In the genomic region with DNA sequence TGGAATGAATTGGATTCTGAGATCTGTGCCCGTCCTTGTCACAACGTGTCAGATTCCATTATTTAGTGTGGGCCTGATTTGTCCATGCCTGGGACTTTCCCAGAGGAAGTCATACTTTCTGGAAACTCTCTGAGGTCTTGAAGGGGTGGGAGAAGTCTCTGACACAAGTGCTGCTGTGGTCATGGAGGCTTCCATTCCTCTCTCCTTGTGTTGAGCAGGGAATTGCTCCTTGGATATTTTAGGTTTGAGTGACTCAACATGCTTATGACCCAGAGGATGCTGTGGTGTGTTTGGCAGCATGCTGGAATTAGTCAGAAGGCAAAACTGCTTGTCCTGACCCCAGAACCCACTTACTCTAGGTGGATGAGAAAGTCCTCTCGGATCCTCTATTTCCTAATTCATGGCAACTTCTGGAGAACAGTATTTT, we compare ENCODE assay signal across 9 cellular contexts.
DNase-seq lines count a peak whose midpoint lies in the region; ATAC-seq, FAIRE-seq and TF ChIP-seq lines count a peak whose summit lies in the region.
"Had no signal": no experiment of that assay in that cellular context is flagged by ENCODE, and none has a peak within 500 bp of the region (broad histone marks: within the 10 kb centered on the region; RNA-seq: fewer than 3 reads in every experiment).

No MANE protein-coding gene starts in this region.

- ATAC-seq in GM18870 (IDR thresholded peaks at IDR 0.05; ENCODE audit: unreplicated experiment) (no peak), GM19324 (IDR thresholded peaks at IDR 0.05; ENCODE audit: low FRiP score, unreplicated experiment) (no peak)
- ATAC-seq: activated CD8-positive, alpha-beta memory T cell treated with anti-CD3 and anti-CD28 coated beads, Interleukin-2, amount 10 ng/mL, durations not matched to agents 7 days and 5 days had no signal

- H3K4me3 ChIP-seq in endothelial cell of umbilical vein (replicated peaks in 1 of 3; ENCODE audit: insufficient read depth in 1 of 3, low read depth in 1 of 3, low read length in 3 of 3), result no peak overlapping the region

- H3K79me2 ChIP-seq in endothelial cell of umbilical vein (ENCODE audit: control insufficient read depth, insufficient read depth, low read length), result peaks cover 5% of the 10 kb centered on the region

- peak overlapping the region; percentile 13 for H3K9ac ChIP-seq in endothelial cell of umbilical vein (replicated peaks; ENCODE audit: extremely low read depth, insufficient read depth, low read length)

- peak; percentile 96 for DNase-seq in AG08395 (ENCODE audit: low spot score)
- DNase-seq in NCI-H226, result peak; percentile 94
- peak; percentile 78 for DNase-seq in endothelial cell of umbilical vein (ENCODE audit: low read depth, low spot score)
- DNase-seq in nephron progenitor cell, result no peak
- DNase-seq in NCI-H446 (lab: John Stamatoyannopoulos, UW), result no peak
- no peak for DNase-seq in superior temporal gyrus (ENCODE audit: extremely low spot score)
- DNase-seq: activated CD8-positive, alpha-beta memory T cell treated with anti-CD3 and anti-CD28 coated beads, Interleukin-2, amount 10 ng/mL, durations not matched to agents 7 days and 5 days had no signal

- H3K36me3 Mint-ChIP-seq in nephron progenitor cell (ENCODE audit: low read depth), result peaks cover 17% of the 10 kb centered on the region

- H3K27me3 Mint-ChIP-seq in nephron progenitor cell (ENCODE audit: low read depth, poor library complexity), result no peaks in the 10 kb centered on the region

- no TSS peak for BruUV-seq in endothelial cell of umbilical vein (replicated peaks; lab: Mats Ljungman, UMichigan)

- no peaks in the 10 kb centered on the region for H3K9me3 ChIP-seq in endothelial cell of umbilical vein (replicated peaks; ENCODE audit: control insufficient read depth, insufficient read depth, low read length)

- CTCF ChIA-PET in endothelial cell of umbilical vein (lab: Charles Lee), result interaction anchor here (1.1 kb wide), 1 partner anchor 9 kb away, joined by 4 read pairs; no protein-coding TSS in a partner anchor

- no peaks in the 10 kb centered on the region for H3K9me3 Mint-ChIP-seq in nephron progenitor cell

- H3K4me2 ChIP-seq in endothelial cell of umbilical vein (ENCODE audit: insufficient read depth, low read length), result peak overlapping the region; percentile 5

- no peaks in the 10 kb centered on the region for H3K9me1 ChIP-seq in endothelial cell of umbilical vein (replicated peaks; ENCODE audit: control insufficient read depth, extremely low read depth, insufficient read depth, low read length)

- peaks cover 12% of the 10 kb centered on the region for H3K4me1 ChIP-seq in endothelial cell of umbilical vein (ENCODE audit: control insufficient read depth, extremely low read depth, insufficient read depth, low read length)

- peak overlapping the region; percentile 73 for H3K27ac ChIP-seq in endothelial cell of umbilical vein (ENCODE audit: insufficient read depth, low read depth, low read length)

- intact Hi-C loops in endothelial cell of umbilical vein (cut with micrococcal nuclease), result no loop called here

- no peak overlapping the region for H2AFZ ChIP-seq in endothelial cell of umbilical vein (ENCODE audit: low read depth, low read length)

- no peaks in the 10 kb centered on the region for H3K27me3 ChIP-seq in endothelial cell of umbilical vein (ENCODE audit: control insufficient read depth in 2 of 2, insufficient read depth in 2 of 2, low read length in 2 of 2)

- no peak for TF ChIP-seq CTCF in endothelial cell of umbilical vein (IDR thresholded peaks at IDR 0.05; ENCODE audit: extremely low read depth in 1 of 2, insufficient read depth in 1 of 2, low read depth in 1 of 2, low read length in 2 of 2)
- no peak for TF ChIP-seq CTCF in nephron progenitor cell (IDR thresholded peaks at IDR 0.05)

- H4K20me1 ChIP-seq in endothelial cell of umbilical vein (replicated peaks; ENCODE audit: control insufficient read depth, extremely low read depth, insufficient read depth, low read length), result no peaks in the 10 kb centered on the region

- no peak for TF ChIP-seq POLR2A in endothelial cell of umbilical vein (IDR thresholded peaks at IDR 0.05; ENCODE audit: low read depth, low read length)

- peak; percentile 88 for FAIRE-seq in endothelial cell of umbilical vein (lab: Jason Lieb, UNC)

- no peak overlapping the region for H3K4me3 Mint-ChIP-seq in nephron progenitor cell
- H3K4me3 Mint-ChIP-seq: activated CD8-positive, alpha-beta memory T cell treated with anti-CD3 and anti-CD28 coated beads, Interleukin-2, amount 10 ng/mL, durations not matched to agents 7 days and 5 days had no signal

- peak overlapping the region; percentile 67 for H3K27ac Mint-ChIP-seq in nephron progenitor cell
- H3K27ac Mint-ChIP-seq: activated CD8-positive, alpha-beta memory T cell treated with anti-CD3 and anti-CD28 coated beads, Interleukin-2, amount 10 ng/mL, durations not matched to agents 7 days and 5 days had no signal

- dilution Hi-C loops in endothelial cell of umbilical vein (cut with MboI; ENCODE audit: extremely low pct_ligation_motif_present, low sequenced_read_pairs), result no loop called here

- no peaks in the 10 kb centered on the region for H3K36me3 ChIP-seq in endothelial cell of umbilical vein (ENCODE audit: control insufficient read depth in 2 of 2, extremely low read depth in 1 of 2, insufficient read depth in 2 of 2, low read length in 2 of 2)

- H3K4me1 Mint-ChIP-seq in nephron progenitor cell, result peaks cover 61% of the 10 kb centered on the region

- POLR2A ChIA-PET in endothelial cell of umbilical vein (lab: Charles Lee), result no interaction called here

TF ChIP-seq in endothelial cell of umbilical vein, 7 proteins besides CTCF, POLR2A, EP300 and RAD21:
- TF ChIP-seq JUN (IDR thresholded peaks at IDR 0.05; ENCODE audit: borderline replicate concordance, insufficient read depth, insufficient read length, low read depth) (peak; percentile 64), POLR2AphosphoS5 (IDR thresholded peaks at IDR 0.05; ENCODE audit: insufficient read depth, low read depth, low read length) (peak; percentile 60), EZH2 (IDR thresholded peaks at IDR 0.05; ENCODE audit: borderline replicate concordance, low read depth, low read length, severe bottlenecking) (no peak), MYC (IDR thresholded peaks at IDR 0.05; ENCODE audit: low read depth, low read length) (no peak), GATA2 (IDR thresholded peaks at IDR 0.05; ENCODE audit: insufficient read depth, insufficient read length, low read depth, low read length) (peak; percentile 26), FOS (IDR thresholded peaks at IDR 0.05; ENCODE audit: borderline replicate concordance, insufficient read depth, low read length) (peak; percentile 96)

Comparison
In these comparisons a context has a peak if more than half of its experiments do, and no peak if none do; other contexts are left out.
1. DNase-seq: peak in AG08395 (single experiment), NCI-H226 (single experiment) and endothelial cell of umbilical vein (single experiment); none in nephron progenitor cell (single experiment), NCI-H446 (0 of 2) and superior temporal gyrus (single experiment).